Comparison of ENCODE assay signal across 10 cellular contexts in the genomic region with DNA sequence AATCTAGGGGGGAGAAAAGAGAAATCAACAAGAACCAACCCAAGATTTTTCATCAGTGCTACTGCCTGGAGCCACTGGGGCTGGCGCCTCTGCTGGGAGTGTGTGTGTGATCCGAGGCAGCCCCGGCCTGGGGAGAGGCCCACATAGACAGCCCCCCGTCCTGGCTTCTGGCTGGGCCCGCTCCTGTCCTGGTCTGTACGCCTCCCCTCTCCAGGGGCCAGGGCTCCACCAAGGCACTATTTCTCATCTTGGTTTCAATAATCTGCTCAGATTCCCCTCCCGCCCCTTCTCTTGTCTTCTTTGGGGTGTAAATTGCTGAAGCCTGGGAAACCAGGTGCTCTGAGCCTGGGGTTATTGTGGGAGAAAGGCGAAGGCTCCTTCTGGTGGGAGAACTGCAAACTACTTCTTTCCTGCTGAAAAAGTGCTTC. TPM values are rescaled to one million over a fixed set of nuclear protein-coding genes. Genes with fewer than 3 reads are reported as not detected.
DNase-seq lines count a peak whose midpoint lies in the region; ATAC-seq, FAIRE-seq and TF ChIP-seq lines count a peak whose summit lies in the region.
"Had no signal": no experiment of that assay in that cellular context is flagged by ENCODE, and none has a peak within 500 bp of the region (broad histone marks: within the 10 kb centered on the region; RNA-seq: fewer than 3 reads in every experiment).

No MANE protein-coding gene starts in this region.

- no peaks in the 10 kb centered on the region for H3K9me3 ChIP-seq in BLaER1 treated with 17β-estradiol and CSF1 and Interleukin-3, amounts not matched to agents 10 nM and 100 nM (replicated peaks in 1 of 11)
- H3K9me3 ChIP-seq in SK-N-MC (ENCODE audit: low read depth, low read length) = no peaks in the 10 kb centered on the region
- no peaks in the 10 kb centered on the region for H3K9me3 ChIP-seq in gastroesophageal sphincter
- no peaks in the 10 kb centered on the region for H3K9me3 ChIP-seq in HAP-1
- H3K9me3 ChIP-seq: breast epithelium had no signal

- intact Hi-C loops in sciatic nerve (cut with DNase I) = no loop called here
- intact Hi-C loops in head of caudate nucleus (cut with DNase I) = loop anchor here (5.0 kb wide), 1 partner anchor 79 kb away; no protein-coding TSS in a partner anchor

- no peak for TF ChIP-seq POLR2A in gastroesophageal sphincter (IDR thresholded peaks at IDR 0.05)

- 34 to 73% methylated on average over 5 of the region's 8 CpGs for WGBS in gastroesophageal sphincter (ENCODE audit: low coverage in 1 of 2), 2 donors

- TF ChIP-seq CTCF in gastroesophageal sphincter (IDR thresholded peaks at IDR 0.05) = peak in 1 of 4 experiments; percentile 14

- in situ Hi-C loops in HAP-1 (cut with MboI; ENCODE audit: low sequenced_read_pairs) = no loop called here

- H3K9ac ChIP-seq in BLaER1 treated with 17β-estradiol and CSF1 and Interleukin-3, amounts not matched to agents 10 nM and 100 nM = peak overlapping the region; percentile 20 to 99 (median 96); a peak in 19 of 22 replicates
- H3K9ac ChIP-seq in SK-N-MC (ENCODE audit: insufficient read length) = peak overlapping the region; percentile 99

- H3K4me2 ChIP-seq in BLaER1 treated with 17β-estradiol and CSF1 and Interleukin-3, amounts not matched to agents 10 nM and 100 nM = peak overlapping the region; percentile 91 to 99 (median 98)

- peaks cover 0 to 24% (median 0%) of the 10 kb centered on the region in 11 experiments; a peak in 4 of 22 replicates for H3K27me3 ChIP-seq in BLaER1 treated with 17β-estradiol and CSF1 and Interleukin-3, amounts not matched to agents 10 nM and 100 nM
- H3K27me3 ChIP-seq in gastroesophageal sphincter = no peaks in the 10 kb centered on the region
- H3K27me3 ChIP-seq in HAP-1 (ENCODE audit: low read depth) = no peaks in the 10 kb centered on the region
- H3K27me3 ChIP-seq: breast epithelium had no signal

- H4K20me1 ChIP-seq in BLaER1 treated with 17β-estradiol and CSF1 and Interleukin-3, amounts not matched to agents 10 nM and 100 nM = peaks cover 7 to 58% (median 45%) of the 10 kb centered on the region in 11 experiments; a peak in 20 of 22 replicates

- no peak for TF ChIP-seq EP300 in gastroesophageal sphincter (IDR thresholded peaks at IDR 0.05)

- FAIRE-seq in GM19239 (lab: Jason Lieb, UNC) = no peak

- peak overlapping the region; percentile 3 to 96 (median 86); a peak in 15 of 20 replicates for H3K4me3 ChIP-seq in BLaER1 treated with 17β-estradiol and CSF1 and Interleukin-3, amounts not matched to agents 10 nM and 100 nM
- H3K4me3 ChIP-seq in SK-N-MC (peak overlapping the region; percentile 98), gastroesophageal sphincter (peak overlapping the region in 1 of 2 donors; percentile 42), HAP-1 (no peak overlapping the region)

- peak overlapping the region in 9 of 11 experiments; percentile 85 to 99 (median 97); a peak in 17 of 22 replicates for H3K27ac ChIP-seq in BLaER1 treated with 17β-estradiol and CSF1 and Interleukin-3, amounts not matched to agents 10 nM and 100 nM
- H3K27ac ChIP-seq in SK-N-MC = peak overlapping the region; percentile 98
- peak overlapping the region; percentile 96 to 100 (median 98) for H3K27ac ChIP-seq in gastroesophageal sphincter

- no peak for ATAC-seq in gastroesophageal sphincter
- peak; percentile 12 for ATAC-seq in sciatic nerve

- DNase-seq in SK-N-MC (ENCODE audit: low read depth, low spot score) (no peak), sciatic nerve (ENCODE audit: low spot score) (no peak), GM19239 (ENCODE audit: insufficient read length, low spot score) (no peak), head of caudate nucleus (no peak), HPDE6-E6E7 (ENCODE audit: extremely low spot score) (no peak), HAP-1 (ENCODE audit: low spot score in 2 of 2) (no peak)
- DNase-seq: NCI-H1694 treated with DMSO at 0.1 percent for 48 hours had no signal

- peaks cover 71 to 89% (median 82%) of the 10 kb centered on the region in 10 experiments for H3K4me1 ChIP-seq in BLaER1 treated with 17β-estradiol and CSF1 and Interleukin-3, amounts not matched to agents 10 nM and 100 nM
- peaks cover 18 to 86% (median 50%) of the 10 kb centered on the region in 3 donors for H3K4me1 ChIP-seq in gastroesophageal sphincter
- H3K4me1 ChIP-seq in HAP-1 = peaks cover 14% of the 10 kb centered on the region

- H3K36me3 ChIP-seq in BLaER1 treated with 17β-estradiol and CSF1 and Interleukin-3, amounts not matched to agents 10 nM and 100 nM = peaks cover 0 to 33% (median 0%) of the 10 kb centered on the region in 11 experiments; a peak in 7 of 22 replicates
- H3K36me3 ChIP-seq in SK-N-MC (ENCODE audit: insufficient read depth, low read length) (peaks cover 34% of the 10 kb centered on the region), gastroesophageal sphincter (no peaks in the 10 kb centered on the region), HAP-1 (replicated peaks) (no peaks in the 10 kb centered on the region)
- H3K36me3 ChIP-seq: breast epithelium had no signal

RNA-seq across cellular contexts. Expression of gene BAHCC1, which starts 7.8 kb away (rescaled TPM):
- total RNA-seq in gastroesophageal sphincter = 10 to 100 TPM; 17.5 to 34.3 (median 19.5) TPM
- total RNA-seq in sciatic nerve = 47.8 TPM
